In the genomic region with DNA sequence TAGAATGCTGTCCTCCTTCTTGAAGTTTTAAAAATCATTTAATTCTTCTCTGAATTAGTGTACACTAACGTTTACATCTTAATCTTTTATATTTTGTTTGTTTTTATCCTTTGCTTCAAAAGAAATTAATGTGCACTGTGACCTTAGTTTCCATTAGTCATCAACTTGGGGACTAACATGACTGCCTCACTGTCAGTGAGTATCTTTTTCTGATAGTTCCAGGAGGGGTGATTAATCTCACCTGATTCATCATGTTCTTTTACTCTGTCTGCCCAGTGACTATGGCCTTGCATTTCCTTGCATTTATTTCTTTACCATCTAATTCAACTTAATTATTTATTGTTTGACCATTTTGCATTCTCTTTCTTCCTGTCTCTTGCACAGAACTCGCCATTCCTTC, we compare ENCODE assay signal across 19 cellular contexts. TPM values are rescaled to one million over a fixed set of nuclear protein-coding genes. Genes with fewer than 3 reads are reported as not detected.
DNase-seq lines count a peak whose midpoint lies in the region; ATAC-seq, FAIRE-seq and TF ChIP-seq lines count a peak whose summit lies in the region.
"Had no signal": no experiment of that assay in that cellular context is flagged by ENCODE, and none has a peak within 500 bp of the region (broad histone marks: within the 10 kb centered on the region; RNA-seq: fewer than 3 reads in every experiment).

No MANE protein-coding gene starts in this region.

- 84% methylated on average over 2 of the region's 2 CpGs for WGBS in suprapubic skin

- H3K9me3 ChIP-seq in OCI-LY1 (ENCODE audit: low read length) (no peaks in the 10 kb centered on the region), astrocyte (ENCODE audit: insufficient read depth, low read depth, low read length) (no peaks in the 10 kb centered on the region), suprapubic skin (no peaks in the 10 kb centered on the region)
- H3K9me3 ChIP-seq: HAP-1, sigmoid colon, thoracic aorta had no signal

- peak; percentile 80 to 88 for ATAC-seq in activated naive CD4-positive, alpha-beta T cell treated with anti-CD3 and anti-CD28 coated beads, Interleukin-2, amount 50 U/mL, for 72 hours

- H3K36me3 Mint-ChIP-seq in activated naive CD4-positive, alpha-beta T cell treated with anti-CD3 and anti-CD28 coated beads, Interleukin-2, amount 50 U/mL, for 72 hours = no peaks in the 10 kb centered on the region
- H3K36me3 Mint-ChIP-seq in activated naive CD4-positive, alpha-beta T cell treated with anti-CD3 and anti-CD28 coated beads, Interleukin-2, amount 10 ng/mL, durations not matched to agents 7 days and 5 days = peaks cover 1% of the 10 kb centered on the region
- H3K36me3 Mint-ChIP-seq in astrocyte (ENCODE audit: low read depth, unreplicated experiment) = no peaks in the 10 kb centered on the region
- no peaks in the 10 kb centered on the region for H3K36me3 Mint-ChIP-seq in stimulated activated naive CD8-positive, alpha-beta T cell treated with anti-CD3 and anti-CD28 coated beads, Interleukin-15, Interleukin-2, amounts not matched to agents 100 ng/mL and 50 ng/mL, for 24 hours (ENCODE audit: low read depth)

- CTCF ChIA-PET in activated naive CD4-positive, alpha-beta T cell treated with anti-CD3 and anti-CD28 coated beads, Interleukin-2, amount 10 ng/mL, durations not matched to agents 7 days and 5 days (lab: Charles Lee) = no interaction called here

- H3K4me3 Mint-ChIP-seq in activated naive CD4-positive, alpha-beta T cell treated with anti-CD3 and anti-CD28 coated beads, Interleukin-2, amount 10 ng/mL, durations not matched to agents 7 days and 5 days = no peak overlapping the region
- peak overlapping the region; percentile 58 for H3K4me3 Mint-ChIP-seq in astrocyte (ENCODE audit: unreplicated experiment)
- peak overlapping the region; percentile 38 for H3K4me3 Mint-ChIP-seq in stimulated activated naive CD8-positive, alpha-beta T cell treated with anti-CD3 and anti-CD28 coated beads, Interleukin-15, Interleukin-2, amounts not matched to agents 100 ng/mL and 50 ng/mL, for 24 hours

- H3F3A ChIP-seq in OCI-LY1 (ENCODE audit: insufficient read depth, low read length) = peaks cover 5% of the 10 kb centered on the region; the same call in 1 of the 2 replicates

- H3K27me3 ChIP-seq in OCI-LY1 (ENCODE audit: insufficient read depth, low read length) = no peaks in the 10 kb centered on the region
- H3K27me3 ChIP-seq in astrocyte (ENCODE audit: insufficient read depth, low read length) = no peaks in the 10 kb centered on the region
- H3K27me3 ChIP-seq in suprapubic skin = no peaks in the 10 kb centered on the region
- H3K27me3 ChIP-seq: hepatocyte, sigmoid colon had no signal

- H3K4me1 ChIP-seq in OCI-LY1 (ENCODE audit: insufficient read depth, low read length, severe bottlenecking) (peaks cover 69% of the 10 kb centered on the region), astrocyte (ENCODE audit: insufficient read depth, low read length) (no peaks in the 10 kb centered on the region), suprapubic skin (peaks cover 11% of the 10 kb centered on the region)
- H3K4me1 ChIP-seq: HAP-1 had no signal

- H3K4me2 ChIP-seq in OCI-LY1 (ENCODE audit: low read length) (peak overlapping the region; percentile 68), astrocyte (ENCODE audit: low read length) (no peak overlapping the region)
- H3K4me2 ChIP-seq: hepatocyte had no signal

- no peak for DNase-seq in activated naive CD4-positive, alpha-beta T cell treated with anti-CD3 and anti-CD28 coated beads, Interleukin-2, amount 50 U/mL, for 72 hours (ENCODE audit: low spot score in 2 of 2)
- DNase-seq in activated naive CD4-positive, alpha-beta T cell treated with anti-CD3 and anti-CD28 coated beads, Interleukin-2, amount 10 ng/mL, durations not matched to agents 7 days and 5 days = no peak
- DNase-seq in astrocyte (ENCODE audit: low read depth) = no peak
- no peak for DNase-seq in DMS79 treated with DMSO at 0.1 percent for 48 hours (lab: John Stamatoyannopoulos, UW)
- no peak for DNase-seq in suprapubic skin (ENCODE audit: low spot score in 2 of 2)
- no peak for DNase-seq in NCI-H146 treated with DMSO at 0.1 percent for 48 hours (lab: John Stamatoyannopoulos, UW; ENCODE audit: unreplicated experiment)
- DNase-seq: activated naive CD4-positive, alpha-beta T cell treated with anti-CD3 and anti-CD28 coated beads, Interleukin-2, amount 50 U/mL, for 16 hours; Calu3; midbrain; NCI-H187 treated with DMSO at 0.1 percent for 48 hours; NCI-H446 treated with DMSO at 0.1 percent for 48 hours; sigmoid colon; stimulated activated CD4-positive, alpha-beta T cell treated with anti-CD3 and anti-CD28 coated beads, Interleukin-2, amount 100 ng/mL, for 24 hours had no signal

- H3K79me2 ChIP-seq in OCI-LY1 (ENCODE audit: insufficient read depth, low read length) (peaks cover 12% of the 10 kb centered on the region), astrocyte (ENCODE audit: insufficient read depth, low read length) (no peaks in the 10 kb centered on the region)
- H3K79me2 ChIP-seq: hepatocyte had no signal

- H3K9ac ChIP-seq in OCI-LY1 (ENCODE audit: low read length) (peak overlapping the region; percentile 89; the same call in 1 of the 2 replicates), astrocyte (ENCODE audit: low read length) (no peak overlapping the region)

- H3K27ac ChIP-seq in OCI-LY1 (ENCODE audit: low read depth, low read length, poor library complexity, severe bottlenecking) (peak overlapping the region; percentile 99), astrocyte (ENCODE audit: low read depth, low read length) (no peak overlapping the region), suprapubic skin (no peak overlapping the region)
- H3K27ac ChIP-seq: hepatocyte, sigmoid colon, thoracic aorta had no signal

- TF ChIP-seq POLR2A in suprapubic skin (IDR thresholded peaks at IDR 0.05) = no peak

- no peak for TF ChIP-seq EP300 in suprapubic skin (IDR thresholded peaks at IDR 0.05)

- peaks cover 32% of the 10 kb centered on the region for H3K4me1 Mint-ChIP-seq in activated naive CD4-positive, alpha-beta T cell treated with anti-CD3 and anti-CD28 coated beads, Interleukin-2, amount 10 ng/mL, durations not matched to agents 7 days and 5 days
- H3K4me1 Mint-ChIP-seq in astrocyte (ENCODE audit: low read depth, unreplicated experiment) = peaks cover 10% of the 10 kb centered on the region
- peaks cover 61% of the 10 kb centered on the region for H3K4me1 Mint-ChIP-seq in stimulated activated naive CD8-positive, alpha-beta T cell treated with anti-CD3 and anti-CD28 coated beads, Interleukin-15, Interleukin-2, amounts not matched to agents 100 ng/mL and 50 ng/mL, for 24 hours (ENCODE audit: low read depth)

- no peaks in the 10 kb centered on the region for H3K9me3 Mint-ChIP-seq in activated naive CD4-positive, alpha-beta T cell treated with anti-CD3 and anti-CD28 coated beads, Interleukin-2, amount 50 U/mL, for 72 hours
- no peaks in the 10 kb centered on the region for H3K9me3 Mint-ChIP-seq in activated naive CD4-positive, alpha-beta T cell treated with anti-CD3 and anti-CD28 coated beads, Interleukin-2, amount 10 ng/mL, durations not matched to agents 7 days and 5 days
- no peaks in the 10 kb centered on the region for H3K9me3 Mint-ChIP-seq in astrocyte (ENCODE audit: unreplicated experiment)
- no peaks in the 10 kb centered on the region for H3K9me3 Mint-ChIP-seq in stimulated activated naive CD8-positive, alpha-beta T cell treated with anti-CD3 and anti-CD28 coated beads, Interleukin-15, Interleukin-2, amounts not matched to agents 100 ng/mL and 50 ng/mL, for 24 hours

- no peaks in the 10 kb centered on the region for H3K27me3 Mint-ChIP-seq in activated naive CD4-positive, alpha-beta T cell treated with anti-CD3 and anti-CD28 coated beads, Interleukin-2, amount 10 ng/mL, durations not matched to agents 7 days and 5 days
- H3K27me3 Mint-ChIP-seq in astrocyte (ENCODE audit: low read depth, unreplicated experiment) = peaks cover 1% of the 10 kb centered on the region
- no peaks in the 10 kb centered on the region for H3K27me3 Mint-ChIP-seq in stimulated activated naive CD8-positive, alpha-beta T cell treated with anti-CD3 and anti-CD28 coated beads, Interleukin-15, Interleukin-2, amounts not matched to agents 100 ng/mL and 50 ng/mL, for 24 hours

- TF ChIP-seq CTCF in OCI-LY1 (IDR thresholded peaks at IDR 0.05; ENCODE audit: low read length) (no peak), astrocyte (IDR thresholded peaks at IDR 0.05; ENCODE audit: insufficient read depth, low read depth, low read length) (no peak), suprapubic skin (IDR thresholded peaks at IDR 0.05) (no peak)

- H4K20me1 ChIP-seq in OCI-LY1 (ENCODE audit: insufficient read depth, low read length) (no peaks in the 10 kb centered on the region), astrocyte (ENCODE audit: insufficient read depth, low read length) (no peaks in the 10 kb centered on the region)

- H2AFZ ChIP-seq in OCI-LY1 (ENCODE audit: low read length) = peak overlapping the region; percentile 22
- no peak overlapping the region for H2AFZ ChIP-seq in astrocyte (ENCODE audit: low read depth, low read length)
- H2AFZ ChIP-seq: hepatocyte had no signal

- no peak overlapping the region for H3K4me3 ChIP-seq in OCI-LY1 (ENCODE audit: low read depth, low read length, poor library complexity, severe bottlenecking)
- no peak overlapping the region for H3K4me3 ChIP-seq in astrocyte (ENCODE audit: insufficient read depth, low read depth, low read length)
- H3K4me3 ChIP-seq in suprapubic skin = no peak overlapping the region
- H3K4me3 ChIP-seq: HAP-1, hepatocyte, sigmoid colon, thoracic aorta had no signal

- no peaks in the 10 kb centered on the region for H3K9me2 ChIP-seq in OCI-LY1 (ENCODE audit: low read depth, low read length)

- no peak for FAIRE-seq in astrocyte (lab: Jason Lieb, UNC)
- FAIRE-seq: TTC549 had no signal

- H3K36me3 ChIP-seq in OCI-LY1 (ENCODE audit: insufficient read depth, low read length) = no peaks in the 10 kb centered on the region
- no peaks in the 10 kb centered on the region for H3K36me3 ChIP-seq in astrocyte (ENCODE audit: insufficient read depth, low read length)
- H3K36me3 ChIP-seq in suprapubic skin = no peaks in the 10 kb centered on the region
- H3K36me3 ChIP-seq: HAP-1, sigmoid colon, thoracic aorta had no signal

- peak overlapping the region; percentile 33 to 59 for H3K27ac Mint-ChIP-seq in activated naive CD4-positive, alpha-beta T cell treated with anti-CD3 and anti-CD28 coated beads, Interleukin-2, amount 50 U/mL, for 72 hours
- H3K27ac Mint-ChIP-seq in activated naive CD4-positive, alpha-beta T cell treated with anti-CD3 and anti-CD28 coated beads, Interleukin-2, amount 10 ng/mL, durations not matched to agents 7 days and 5 days = no peak overlapping the region
- H3K27ac Mint-ChIP-seq in astrocyte (ENCODE audit: unreplicated experiment) = no peak overlapping the region
- H3K27ac Mint-ChIP-seq in stimulated activated naive CD8-positive, alpha-beta T cell treated with anti-CD3 and anti-CD28 coated beads, Interleukin-15, Interleukin-2, amounts not matched to agents 100 ng/mL and 50 ng/mL, for 24 hours = peak overlapping the region; percentile 17

RNA-seq across cellular contexts. Expression of a gene that starts 33.4 kb away (rescaled TPM):
- 10 to 100 TPM; 39.5 to 43.6 TPM for total RNA-seq in activated naive CD4-positive, alpha-beta T cell treated with anti-CD3 and anti-CD28 coated beads, Interleukin-2, amount 50 U/mL, for 72 hours
- total RNA-seq in astrocyte (35.4 and 36.1 TPM in 2 replicates), suprapubic skin (10 to 100 TPM; 50.4 to 68.8 (median 56.5) TPM)

Comparison
In these comparisons a context has a peak if more than half of its experiments do, and no peak if none do; other contexts are left out.
1. H3K27ac Mint-ChIP-seq: peak in activated naive CD4-positive, alpha-beta T cell treated with anti-CD3 and anti-CD28 coated beads, Interleukin-2, amount 50 U/mL, for 72 hours (2 of 2) and stimulated activated naive CD8-positive, alpha-beta T cell treated with anti-CD3 and anti-CD28 coated beads, Interleukin-15, Interleukin-2, amounts not matched to agents 100 ng/mL and 50 ng/mL, for 24 hours (single experiment); none in activated naive CD4-positive, alpha-beta T cell treated with anti-CD3 and anti-CD28 coated beads, Interleukin-2, amount 10 ng/mL, durations not matched to agents 7 days and 5 days (single experiment) and astrocyte (single experiment).